11 cellular contexts compared by ENCODE assay signal in genomic region chr11:61609970-61610347, GRCh38. TPM values are rescaled to one million over a fixed set of nuclear protein-coding genes. Genes with fewer than 3 reads are reported as not detected.
DNase-seq lines count a peak whose midpoint lies in the region; TF ChIP-seq lines count a peak whose summit lies in the region.
"Had no signal": no experiment of that assay in that cellular context is flagged by ENCODE, and none has a peak within 500 bp of the region (broad histone marks: within the 10 kb centered on the region; RNA-seq: fewer than 3 reads in every experiment).

No MANE protein-coding gene starts in this region.

- H3K27ac Mint-ChIP-seq in activated T-helper 2 cell treated with anti-CD3 and anti-CD28 coated beads, Interferon-gamma antibody, Interleukin-2, Interleukin-4, amounts not matched to agents 10 μg/mL and 5 μg/mL and 100 μg/mL, durations not matched to agents 14 hours and 24 hours and 36 hours: no peak overlapping the region

- peaks cover 9% of the 10 kb centered on the region for H3K27me3 Mint-ChIP-seq in activated T-helper 2 cell treated with anti-CD3 and anti-CD28 coated beads, Interferon-gamma antibody, Interleukin-2, Interleukin-4, amounts not matched to agents 10 μg/mL and 5 μg/mL and 100 μg/mL, durations not matched to agents 14 hours and 24 hours and 36 hours (ENCODE audit: low read depth)

- H3K4me3 ChIP-seq in AG10803 (ENCODE audit: low read length): no peak overlapping the region
- H3K4me3 ChIP-seq: HAP-1 had no signal

- H3K4me3 Mint-ChIP-seq in activated T-helper 2 cell treated with anti-CD3 and anti-CD28 coated beads, Interferon-gamma antibody, Interleukin-2, Interleukin-4, amounts not matched to agents 10 μg/mL and 5 μg/mL and 100 μg/mL, durations not matched to agents 14 hours and 24 hours and 36 hours (ENCODE audit: low read depth): no peak overlapping the region

- no peaks in the 10 kb centered on the region for H3K4me1 Mint-ChIP-seq in activated T-helper 2 cell treated with anti-CD3 and anti-CD28 coated beads, Interferon-gamma antibody, Interleukin-2, Interleukin-4, amounts not matched to agents 10 μg/mL and 5 μg/mL and 100 μg/mL, durations not matched to agents 14 hours and 24 hours and 36 hours (ENCODE audit: low read depth)

- no peaks in the 10 kb centered on the region for H3K9me3 Mint-ChIP-seq in activated T-helper 2 cell treated with anti-CD3 and anti-CD28 coated beads, Interferon-gamma antibody, Interleukin-2, Interleukin-4, amounts not matched to agents 10 μg/mL and 5 μg/mL and 100 μg/mL, durations not matched to agents 14 hours and 24 hours and 36 hours

- TF ChIP-seq CTCF in AG10803 (conservative IDR thresholded peaks at IDR 0.05; ENCODE audit: low read length): peak; percentile 12; the same call in 1 of the 2 replicates

- no peak for DNase-seq in AG10803 (ENCODE audit: low read depth)
- peak; percentile 72 for DNase-seq in HuH-7.5 (ENCODE audit: low spot score)
- peak; percentile 69 for DNase-seq in SW480 (ENCODE audit: low spot score)
- DNase-seq in iPS-NIHi7 (ENCODE audit: extremely low spot score): peak; percentile 77
- DNase-seq in midbrain (lab: John Stamatoyannopoulos, UW): no peak
- DNase-seq in LoVo (ENCODE audit: low spot score): no peak
- no peak for DNase-seq in NK-92 treated with Interleukin-12 subunit alpha and Interleukin-12 subunit beta, amount 100 ng/mL, for 24 hours (lab: John Stamatoyannopoulos, UW)
- DNase-seq in activated T-helper 2 cell treated with anti-CD3 and anti-CD28 coated beads, Interferon-gamma antibody, Interleukin-2, Interleukin-4, amounts not matched to agents 10 μg/mL and 5 μg/mL and 100 μg/mL, durations not matched to agents 14 hours and 24 hours and 36 hours (ENCODE audit: low spot score): no peak
- DNase-seq: activated CD8-positive, alpha-beta memory T cell treated with anti-CD3 and anti-CD28 coated beads for 24 hours; MV-4-11 had no signal

- intact Hi-C loops in activated T-helper 2 cell treated with anti-CD3 and anti-CD28 coated beads, Interferon-gamma antibody, Interleukin-2, Interleukin-4, amounts not matched to agents 10 μg/mL and 5 μg/mL and 100 μg/mL, durations not matched to agents 14 hours and 24 hours and 36 hours (cut with micrococcal nuclease): no loop called here

- no peaks in the 10 kb centered on the region for H3K36me3 Mint-ChIP-seq in activated T-helper 2 cell treated with anti-CD3 and anti-CD28 coated beads, Interferon-gamma antibody, Interleukin-2, Interleukin-4, amounts not matched to agents 10 μg/mL and 5 μg/mL and 100 μg/mL, durations not matched to agents 14 hours and 24 hours and 36 hours (ENCODE audit: low read depth)

RNA-seq across cellular contexts. Expression of gene SYT7, which starts 29.1 kb away (rescaled TPM):
- total RNA-seq in activated T-helper 2 cell treated with anti-CD3 and anti-CD28 coated beads, Interferon-gamma antibody, Interleukin-2, Interleukin-4, amounts not matched to agents 10 μg/mL and 5 μg/mL and 100 μg/mL, durations not matched to agents 14 hours and 24 hours and 36 hours: 0.09 and 0.30 TPM in 2 replicates

Comparison
In these comparisons a context has a peak if more than half of its experiments do, and no peak if none do; other contexts are left out.
1. DNase-seq: peak in HuH-7.5 (single experiment), SW480 (single experiment) and iPS-NIHi7 (single experiment); none in AG10803 (single experiment), midbrain (single experiment), LoVo (single experiment), NK-92 treated with Interleukin-12 subunit alpha and Interleukin-12 subunit beta, amount 100 ng/mL, for 24 hours (single experiment) and activated T-helper 2 cell treated with anti-CD3 and anti-CD28 coated beads, Interferon-gamma antibody, Interleukin-2, Interleukin-4, amounts not matched to agents 10 μg/mL and 5 μg/mL and 100 μg/mL, durations not matched to agents 14 hours and 24 hours and 36 hours (single experiment).